In genomic region chr3:150535204-150535603, GRCh38 we compare ENCODE assay signal across 22 cellular contexts.
"Had no signal": no experiment of that assay in that cellular context is flagged by ENCODE, and none has a peak within 500 bp of the region (broad histone marks: within the 10 kb centered on the region; RNA-seq: fewer than 3 reads in every experiment).

No MANE protein-coding gene starts in this region.

- ATAC-seq: activated CD4-positive, CD25-positive, alpha-beta regulatory T cell treated with anti-CD3 and anti-CD28 coated beads, Interleukin-2, amount 50 U/mL, for 24 hours; right cardiac atrium; stimulated activated naive B cell treated with anti-CD40 and anti-IgM and Interleukin-4, amounts not matched to agents 10 μg/mL and 1 μg/mL and 100 μg/mL, for 72 hours had no signal

- H3K27ac ChIP-seq: ascending aorta, cardiac muscle cell, coronary artery, dorsolateral prefrontal cortex, left ventricle myocardium inferior, stomach, thyroid gland, WERI-Rb-1 had no signal

- H3K36me3 ChIP-seq: ascending aorta, cardiac muscle cell, left ventricle myocardium inferior, stomach, thyroid gland, WERI-Rb-1 had no signal

- H3K4me3 ChIP-seq: ascending aorta, cardiac muscle cell, coronary artery, dorsolateral prefrontal cortex, left ventricle myocardium inferior, stomach, thyroid gland had no signal

- H3K9me3 ChIP-seq: ascending aorta, left ventricle myocardium inferior, stomach, thyroid gland had no signal

- DNase-seq: activated CD4-positive, alpha-beta T cell treated with anti-CD3 and anti-CD28 coated beads for 48 hours; activated CD4-positive, alpha-beta T cell treated with anti-CD3 and anti-CD28 coated beads, Interleukin-2, amount 50 U/mL, for 48 hours; activated CD8-positive, alpha-beta memory T cell treated with anti-CD3 and anti-CD28 coated beads for 24 hours; activated gamma-delta T cell; activated naive CD4-positive, alpha-beta T cell treated with anti-CD3 and anti-CD28 coated beads, Interleukin-2, amount 10 ng/mL, durations not matched to agents 7 days and 5 days; activated naive CD8-positive, alpha-beta T cell treated with anti-CD3 and anti-CD28 coated beads, Interleukin-2, amount 10 ng/mL, durations not matched to agents 7 days and 5 days; cerebellar nuclear complex; dorsolateral prefrontal cortex; effector memory CD4-positive, alpha-beta T cell; left ventricle myocardium inferior; mammary epithelial cell; right cardiac atrium; stimulated activated CD4-positive, alpha-beta T cell treated with anti-CD3 and anti-CD28 coated beads, Interleukin-15, amount 100 ng/mL, for 24 hours; stimulated activated CD4-positive, alpha-beta T cell treated with anti-CD3 and anti-CD28 coated beads, Interleukin-2, amount 100 ng/mL, for 24 hours; stimulated activated naive B cell treated with anti-CD40 and anti-IgM and Interleukin-4, amounts not matched to agents 10 μg/mL and 1 μg/mL and 100 μg/mL, for 72 hours; stomach; thyroid gland; WERI-Rb-1 had no signal

- H3K4me1 ChIP-seq: ascending aorta, left ventricle myocardium inferior had no signal

- H3K27me3 ChIP-seq: ascending aorta, cardiac muscle cell, dorsolateral prefrontal cortex, stomach, thyroid gland had no signal
